Comparison of ENCODE assay signal across 23 cellular contexts in the genomic region with DNA sequence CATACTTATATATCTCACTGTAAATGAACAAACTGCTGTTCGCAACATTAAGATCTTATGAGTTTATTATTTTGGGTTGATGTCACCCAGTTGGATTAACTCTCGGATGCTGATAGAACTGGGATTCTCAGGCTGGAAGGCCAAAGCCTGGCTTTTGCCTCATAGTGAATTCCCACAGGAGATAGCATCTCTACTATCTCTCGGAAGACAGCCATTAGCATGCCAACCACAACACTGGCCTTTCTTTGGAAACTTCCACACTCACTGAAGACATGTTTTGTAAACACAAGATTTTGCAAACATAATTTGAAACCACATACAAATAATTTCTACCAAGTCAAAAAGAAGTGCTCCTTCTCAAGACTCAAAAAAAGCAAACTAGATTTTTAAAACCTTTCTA. TPM values are rescaled to one million over a fixed set of nuclear protein-coding genes. Genes with fewer than 3 reads are reported as not detected.
A peak's percentile ranks its signal among the peaks of the same experiment; 100 is the strongest.
DNase-seq lines count a peak whose midpoint lies in the region; ATAC-seq and TF ChIP-seq lines count a peak whose summit lies in the region.
"Had no signal": no experiment of that assay in that cellular context is flagged by ENCODE, and none has a peak within 500 bp of the region (broad histone marks: within the 10 kb centered on the region; RNA-seq: fewer than 3 reads in every experiment).

No MANE protein-coding gene starts in this region.

- ATAC-seq in GM21737 (IDR thresholded peaks at IDR 0.05; ENCODE audit: unreplicated experiment): no peak

- no peak overlapping the region for H3K23ac ChIP-seq in trophoblast cell (ENCODE audit: low read length)

- no peak overlapping the region for H4K8ac ChIP-seq in trophoblast cell (ENCODE audit: low read depth, low read length)

- no peaks in the 10 kb centered on the region for H3K36me3 ChIP-seq in neutrophil
- H3K36me3 ChIP-seq in trophoblast cell (ENCODE audit: control insufficient read depth in 1 of 2, insufficient read depth in 2 of 2, low read length in 2 of 2): no peaks in the 10 kb centered on the region
- H3K36me3 ChIP-seq: BE2C, BLaER1 had no signal

- no peak overlapping the region for H4K91ac ChIP-seq in trophoblast cell (ENCODE audit: low read depth, low read length)

- peaks cover 5% of the 10 kb centered on the region for H3K79me1 ChIP-seq in trophoblast cell (ENCODE audit: low read length)

- H2BK12ac ChIP-seq in trophoblast cell (ENCODE audit: low read length): no peak overlapping the region

- no CpG with 5 or more reads among the region's 3 CpGs for WGBS in trophoblast cell (ENCODE audit: extremely low coverage, insufficient coverage, insufficient read length)

- H2AFZ ChIP-seq in trophoblast cell (ENCODE audit: insufficient read depth, low read length, poor library complexity): no peak overlapping the region

- H2BK5ac ChIP-seq in trophoblast cell (ENCODE audit: low read depth, low read length, poor library complexity): no peak overlapping the region

- H2BK120ac ChIP-seq in trophoblast cell (ENCODE audit: insufficient read depth, low read length, poor library complexity): no peak overlapping the region

- no peak overlapping the region for H3K14ac ChIP-seq in trophoblast cell (ENCODE audit: low read length)

- H3K27me3 ChIP-seq in neutrophil (no peaks in the 10 kb centered on the region), trophoblast cell (ENCODE audit: insufficient read depth, low read length) (no peaks in the 10 kb centered on the region)
- H3K27me3 ChIP-seq: BE2C, BLaER1 had no signal

- H4K12ac ChIP-seq in trophoblast cell (ENCODE audit: low read depth, low read length): no peak overlapping the region

- H3K4me1 ChIP-seq in neutrophil (ENCODE audit: control insufficient read depth in 1 of 2, insufficient read depth in 1 of 2, low read depth in 1 of 2, low read length in 1 of 2): peaks cover 46 to 54% of the 10 kb centered on the region in 2 experiments
- no peaks in the 10 kb centered on the region for H3K4me1 ChIP-seq in trophoblast cell (ENCODE audit: control insufficient read depth in 1 of 2, insufficient read depth in 2 of 2, low read length in 2 of 2)
- H3K4me1 ChIP-seq: BE2C had no signal

- no peak overlapping the region for H3K4me2 ChIP-seq in trophoblast cell (ENCODE audit: low read length)
- H3K4me2 ChIP-seq: BLaER1 had no signal

- peaks cover 7% of the 10 kb centered on the region for H3K79me2 ChIP-seq in trophoblast cell (ENCODE audit: control insufficient read depth, insufficient read depth, low read length, poor library complexity)

- peak overlapping the region; percentile 38 for H3K27ac ChIP-seq in neutrophil
- no peak overlapping the region for H3K27ac ChIP-seq in trophoblast cell (ENCODE audit: low read depth, low read length)
- H3K27ac ChIP-seq in caudate nucleus (ENCODE audit: low read depth, low read length): no peak overlapping the region
- H3K27ac ChIP-seq: BLaER1 had no signal

- DNase-seq in amniotic epithelial cell (ENCODE audit: low read depth) (peak; percentile 10), islet precursor cell (peak; percentile 63), trophoblast cell (peak; percentile 9 to 52), dedifferentiated amniotic fluid mesenchymal stem cell (ENCODE audit: extremely low spot score) (no peak), caudate nucleus (lab: John Stamatoyannopoulos, UW) (no peak)
- no peak for DNase-seq in stimulated activated CD4-positive, alpha-beta T cell treated with anti-CD3 and anti-CD28 coated beads, Interleukin-4, amount 100 ng/mL, for 1 hour
- DNase-seq: 8988T; ACHN; BE2C; C1 segment of cervical spinal cord; CD4-positive, alpha-beta memory T cell; CD4-positive, CD25-positive, alpha-beta regulatory T cell; CD8-positive, alpha-beta memory T cell; COR-L47; DMS 273 treated with DMSO at 0.1 percent for 48 hours; DMS153; DMS79 treated with DMSO at 0.1 percent for 48 hours; GF-D8 had no signal

- no peak overlapping the region for H2AK5ac ChIP-seq in trophoblast cell (ENCODE audit: low read length)

- no peak overlapping the region for H3K18ac ChIP-seq in trophoblast cell (ENCODE audit: low read length)

- no peak overlapping the region for H3K4ac ChIP-seq in trophoblast cell (ENCODE audit: low read depth, low read length)

- TF ChIP-seq CTCF in neutrophil (IDR thresholded peaks at IDR 0.05): no peak

- H3K9me3 ChIP-seq in neutrophil (no peaks in the 10 kb centered on the region), trophoblast cell (ENCODE audit: insufficient read depth, low read depth, low read length) (no peaks in the 10 kb centered on the region)
- H3K9me3 ChIP-seq: BE2C, BLaER1 had no signal

- no peak overlapping the region for H3K9ac ChIP-seq in trophoblast cell (ENCODE audit: low read length)
- H3K9ac ChIP-seq: BLaER1 had no signal

- H3K4me3 ChIP-seq in neutrophil (ENCODE audit: low read depth in 1 of 2, low read length in 1 of 2) (no peak overlapping the region), trophoblast cell (ENCODE audit: low read depth, low read length) (no peak overlapping the region)
- H3K4me3 ChIP-seq: BLaER1 had no signal

RNA-seq across cellular contexts. Expression of a gene that starts 4.5 kb away (rescaled TPM):
- 60.2 and 64.8 TPM in 2 replicates for polyA plus RNA-seq in trophoblast cell (2013)

RNA-seq across cellular contexts. Expression of a gene that starts 46.9 kb away (rescaled TPM):
- polyA plus RNA-seq in trophoblast cell (2013): not detected in 2 replicates
- polyA plus RNA-seq: AG04450; CD14-positive monocyte; CD4-positive, alpha-beta memory T cell; CD8-positive, alpha-beta memory T cell had no signal

Comparison
In these comparisons a context has a peak if more than half of its experiments do, and no peak if none do; other contexts are left out.
1. DNase-seq: peak in amniotic epithelial cell (single experiment), islet precursor cell (single experiment) and trophoblast cell (2 of 2); none in dedifferentiated amniotic fluid mesenchymal stem cell (single experiment), caudate nucleus (0 of 61) and stimulated activated CD4-positive, alpha-beta T cell treated with anti-CD3 and anti-CD28 coated beads, Interleukin-4, amount 100 ng/mL, for 1 hour (single experiment).